20 cellular contexts compared by ENCODE assay signal in genomic region chr13:111550062-111550461, GRCh38.
DNase-seq lines count a peak whose midpoint lies in the region; ATAC-seq, FAIRE-seq and TF ChIP-seq lines count a peak whose summit lies in the region.
"Had no signal": no experiment of that assay in that cellular context is flagged by ENCODE, and none has a peak within 500 bp of the region (broad histone marks: within the 10 kb centered on the region; RNA-seq: fewer than 3 reads in every experiment).

No MANE protein-coding gene starts in this region.

- no peak overlapping the region for H3K18ac ChIP-seq in H1 (ENCODE audit: extremely low read depth, low read length)

- no peak overlapping the region for H2BK12ac ChIP-seq in H1 (ENCODE audit: low read depth, low read length)

- no peak overlapping the region for H3K23ac ChIP-seq in H1 (ENCODE audit: insufficient read length)

- H3K27me3 ChIP-seq in BLaER1 (no peaks in the 10 kb centered on the region), H1 (replicated peaks in 1 of 4; ENCODE audit: control insufficient read depth in 3 of 4, extremely low read depth in 1 of 4, insufficient read depth in 3 of 4, low read length in 3 of 4) (no peaks in the 10 kb centered on the region)

- no peaks in the 10 kb centered on the region for H4K20me1 ChIP-seq in BLaER1
- H4K20me1 ChIP-seq in H1 (replicated peaks in 1 of 2; ENCODE audit: control insufficient read depth in 1 of 2, insufficient read depth in 2 of 2, low read length in 2 of 2) = peaks cover 0 to 4% of the 10 kb centered on the region in 2 experiments

- no peak overlapping the region for H4K5ac ChIP-seq in H1 (ENCODE audit: insufficient read length, low read depth, low read length)

- H2BK15ac ChIP-seq in H1 (ENCODE audit: low read length) = no peak overlapping the region

- H4K8ac ChIP-seq in H1 (ENCODE audit: extremely low read depth, insufficient read depth, low read length) = no peak overlapping the region

- peaks cover 0 to 4% of the 10 kb centered on the region in 2 donors for H3K27me3 Mint-ChIP-seq in natural killer cell (ENCODE audit: low read depth in 2 of 2)

- H3K9ac ChIP-seq in BLaER1 (no peak overlapping the region), H1 (replicated peaks in 1 of 4; ENCODE audit: extremely low read depth in 1 of 4, low read depth in 3 of 4, low read length in 3 of 4) (no peak overlapping the region)

- H3K4ac ChIP-seq in H1 (replicated peaks; ENCODE audit: insufficient read length, low read depth, low read length) = no peak overlapping the region

- peaks cover 0 to 4% of the 10 kb centered on the region in 2 donors for H3K9me3 Mint-ChIP-seq in natural killer cell

- DNase-seq in H1 (ENCODE audit: low read depth in 1 of 2, low spot score in 2 of 2) = no peak
- DNase-seq in natural killer cell = no peak
- no peak for DNase-seq in substantia nigra (lab: John Stamatoyannopoulos, UW)
- DNase-seq in activated gamma-delta T cell treated with Interleukin-2 at 50 U/mL for 16 hours = no peak
- DNase-seq: AML-193; Caco-2; Calu3; CD4-positive, alpha-beta T cell; CD8-positive, alpha-beta T cell; DMS79 treated with DMSO at 0.1 percent for 48 hours; GF-D8 had no signal

- no peak overlapping the region for H2BK5ac ChIP-seq in H1 (ENCODE audit: low read depth, low read length)

- H3K4me1 Mint-ChIP-seq in natural killer cell = peaks cover 5 to 13% of the 10 kb centered on the region in 2 donors
- H3K4me1 Mint-ChIP-seq: B cell had no signal

- no peak overlapping the region for H4K91ac ChIP-seq in H1 (replicated peaks; ENCODE audit: insufficient read length, low read length)

- H3K9me3 ChIP-seq in BLaER1 (peaks cover 14% of the 10 kb centered on the region), HEK293 (ENCODE audit: control insufficient read depth, insufficient read depth, low read depth, low read length) (no peaks in the 10 kb centered on the region), H1 (ENCODE audit: insufficient read depth in 2 of 2, low read depth in 1 of 2, low read length in 1 of 2) (no peaks in the 10 kb centered on the region)
- H3K9me3 ChIP-seq: A549, Caco-2 had no signal

- H2BK20ac ChIP-seq in H1 (ENCODE audit: low read length) = no peak overlapping the region

- H3K4me2 ChIP-seq in BLaER1 (peak overlapping the region; percentile 58), H1 (ENCODE audit: insufficient read depth in 1 of 2, low read depth in 2 of 2, low read length in 2 of 2) (no peak overlapping the region)
- H3K4me2 ChIP-seq: A549 had no signal

- no peak for FAIRE-seq in H1 (lab: Jason Lieb, UNC)
- FAIRE-seq: A549, D721Med, G401.6, GM12891 had no signal

- H3K27ac Mint-ChIP-seq in natural killer cell = no peak overlapping the region
- H3K27ac Mint-ChIP-seq: B cell; CD4-positive, alpha-beta T cell; CD8-positive, alpha-beta T cell had no signal

- H2AFZ ChIP-seq in H1 (ENCODE audit: low read length) = no peak overlapping the region

- H3K27ac ChIP-seq in BLaER1 (no peak overlapping the region), HEK293 (ENCODE audit: extremely low read depth, low read depth, low read length) (no peak overlapping the region), H1 (ENCODE audit: low read depth, low read length) (no peak overlapping the region), substantia nigra (ENCODE audit: low read depth, low read length, poor library complexity, severe bottlenecking) (no peak overlapping the region)
- H3K27ac ChIP-seq: 22Rv1, A549, C4-2B had no signal

- intact Hi-C loops in natural killer cell (cut with micrococcal nuclease) = no loop called here

- no peak overlapping the region for H3K14ac ChIP-seq in H1 (ENCODE audit: insufficient read length)

- no peak for ATAC-seq in natural killer cell
- ATAC-seq: A549; CD8-positive, alpha-beta T cell had no signal

- TF ChIP-seq CTCF in HEK293 (tag by site-specific recombination; IDR thresholded peaks at IDR 0.05) = no peak
- no peak for TF ChIP-seq CTCF in H1 (IDR thresholded peaks at IDR 0.05; ENCODE audit: control extremely low read depth in 1 of 3, insufficient read depth in 1 of 3, low read depth in 1 of 3, low read length in 3 of 3)
- no peak for TF ChIP-seq CTCF in natural killer cell (IDR thresholded peaks at IDR 0.05)

- no peak for TF ChIP-seq POLR2A in H1 (IDR thresholded peaks at IDR 0.05; ENCODE audit: control extremely low read depth in 1 of 2, low read depth in 2 of 2, low read length in 2 of 2)

- no peak for TF ChIP-seq RAD21 in H1 (IDR thresholded peaks at IDR 0.05 in 1 of 2, conservative IDR thresholded peaks at IDR 0.05 in 1 of 2; ENCODE audit: low read depth in 2 of 2, low read length in 2 of 2)

- H2BK120ac ChIP-seq in H1 (replicated peaks; ENCODE audit: low read depth, low read length) = no peak overlapping the region

- H3K23me2 ChIP-seq in H1 (ENCODE audit: low read depth, low read length) = peaks cover 5% of the 10 kb centered on the region; the same call in 1 of the 2 replicates

- H3K36me3 Mint-ChIP-seq in natural killer cell = no peaks in the 10 kb centered on the region
- H3K36me3 Mint-ChIP-seq: CD8-positive, alpha-beta T cell had no signal

- no peak overlapping the region for H2AK5ac ChIP-seq in H1 (ENCODE audit: low read depth, low read length)

- POLR2A ChIA-PET in HEK293 (lab: Yijun Ruan, JAX) (no interaction called here), H1 (lab: Charles Lee; ENCODE audit: partially characterized antibody) (no interaction called here)

- CTCF ChIA-PET in HEK293 (lab: Yijun Ruan, JAX) = no interaction called here
- CTCF ChIA-PET in H1 (lab: Charles Lee; ENCODE audit: partially characterized antibody) = no interaction called here

- no peaks in the 10 kb centered on the region for H3K36me3 ChIP-seq in BLaER1
- no peaks in the 10 kb centered on the region for H3K36me3 ChIP-seq in HEK293 (ENCODE audit: control insufficient read depth in 2 of 2, insufficient read depth in 1 of 2, low read length in 2 of 2)
- H3K36me3 ChIP-seq in H1 (ENCODE audit: control insufficient read depth in 2 of 4, insufficient read depth in 4 of 4, low read length in 3 of 4) = no peaks in the 10 kb centered on the region

- H3K4me3 ChIP-seq in BLaER1 (no peak overlapping the region), HEK293 (ENCODE audit: low read depth, low read length) (no peak overlapping the region), H1 (ENCODE audit: extremely low read depth in 1 of 4, insufficient read depth in 2 of 4, low read depth in 3 of 4, low read length in 4 of 4) (no peak overlapping the region)
- H3K4me3 ChIP-seq: A549 had no signal

- TF ChIP-seq EP300 in H1 (IDR thresholded peaks at IDR 0.05; ENCODE audit: borderline replicate concordance in 1 of 2, low read depth in 2 of 2, low read length in 2 of 2) = no peak

- H3K79me1 ChIP-seq in H1 (ENCODE audit: low read depth, low read length) = no peaks in the 10 kb centered on the region

- H3K56ac ChIP-seq in H1 (replicated peaks; ENCODE audit: insufficient read length, low read depth, low read length) = peak overlapping the region; percentile 88

- H3K79me2 ChIP-seq in H1 (ENCODE audit: control insufficient read depth in 1 of 2, insufficient read depth in 2 of 2, low read length in 2 of 2) = no peaks in the 10 kb centered on the region

- H3K4me1 ChIP-seq in BLaER1 (peaks cover 23% of the 10 kb centered on the region), HEK293 (ENCODE audit: control insufficient read depth, insufficient read depth, low read length) (no peaks in the 10 kb centered on the region), H1 (replicated peaks in 1 of 4; ENCODE audit: control insufficient read depth in 3 of 4, insufficient read depth in 4 of 4, low read length in 3 of 4) (no peaks in the 10 kb centered on the region)
- H3K4me1 ChIP-seq: A549, Caco-2 had no signal

- H3K4me3 Mint-ChIP-seq in natural killer cell = no peak overlapping the region
- H3K4me3 Mint-ChIP-seq: B cell; CD4-positive, alpha-beta T cell; CD8-positive, alpha-beta T cell had no signal

TF ChIP-seq in HEK293, 187 proteins besides CTCF, POLR2A, EP300 and RAD21 (continues in another document):
- no peak for TF ChIP-seq ZNF184 (tag by site-specific recombination; IDR thresholded peaks at IDR 0.05)
- no peak for TF ChIP-seq ZNF16 (tag by site-specific recombination; IDR thresholded peaks at IDR 0.05; ENCODE audit: low read depth)
- no peak for TF ChIP-seq ZFP69B (tag by site-specific recombination; IDR thresholded peaks at IDR 0.05)
- TF ChIP-seq ZNF140 (tag by site-specific recombination; IDR thresholded peaks at IDR 0.05) = no peak
- TF ChIP-seq ZBTB17 (tag by site-specific recombination; IDR thresholded peaks at IDR 0.05) = peak; percentile 84
- no peak for TF ChIP-seq ZNF324 (tag by site-specific recombination; IDR thresholded peaks at IDR 0.05)

TF ChIP-seq in H1, 55 proteins besides CTCF, POLR2A, EP300 and RAD21:
- TF ChIP-seq CBX5 (IDR thresholded peaks at IDR 0.05; ENCODE audit: low read depth, low read length) (no peak), GTF2F1 (IDR thresholded peaks at IDR 0.05; ENCODE audit: borderline replicate concordance, low read depth, low read length) (no peak), CHD2 (IDR thresholded peaks at IDR 0.05; ENCODE audit: low read length) (no peak), SAP30 (IDR thresholded peaks at IDR 0.05; ENCODE audit: insufficient read depth, insufficient replicate concordance, low read length) (no peak), RBBP5 (IDR thresholded peaks at IDR 0.05; ENCODE audit: borderline replicate concordance, low read depth, low read length) (no peak), SRF (IDR thresholded peaks at IDR 0.05; ENCODE audit: low read depth, low read length) (no peak), HDAC6 (IDR thresholded peaks at IDR 0.05; ENCODE audit: low read depth, low read length) (no peak), CHD1 (IDR thresholded peaks at IDR 0.05; ENCODE audit: low read depth, low read length) (no peak), KDM1A (IDR thresholded peaks at IDR 0.05; ENCODE audit: borderline replicate concordance, low read length) (no peak), MAX (IDR thresholded peaks at IDR 0.05) (no peak), ZNF274 (IDR thresholded peaks at IDR 0.05; ENCODE audit: borderline replicate concordance, extremely low read depth, low read length) (no peak), CTBP2 (IDR thresholded peaks at IDR 0.05; ENCODE audit: borderline replicate concordance, insufficient read depth, insufficient read length, low read length) (no peak), POLR2AphosphoS5 (IDR thresholded peaks at IDR 0.05; ENCODE audit: low read depth, low read length) (no peak), EZH2 (IDR thresholded peaks at IDR 0.05; ENCODE audit: low read depth, low read length, severe bottlenecking) (no peak), SP1 (IDR thresholded peaks at IDR 0.05; ENCODE audit: low read depth, low read length) (no peak), RNF2 (IDR thresholded peaks at IDR 0.05; ENCODE audit: borderline replicate concordance, low read depth, low read length, missing control alignments, poor library complexity, severe bottlenecking) (no peak)
